In genomic region chr16:2208772-2209171, GRCh38 we compare ENCODE assay signal across 27 cellular contexts. TPM values are rescaled to one million over a fixed set of nuclear protein-coding genes. Genes with fewer than 3 reads are reported as not detected.
"Had no signal": no experiment of that assay in that cellular context is flagged by ENCODE, and none has a peak within 500 bp of the region (broad histone marks: within the 10 kb centered on the region; RNA-seq: fewer than 3 reads in every experiment).

No MANE protein-coding gene starts in this region.

- FAIRE-seq: frontal cortex, keratinocyte had no signal

- DNase-seq: dorsolateral prefrontal cortex; effector CD4-positive, alpha-beta T cell; mesenchymal stem cell; mucosa of descending colon; naive B cell; stimulated activated CD4-positive, alpha-beta T cell treated with anti-CD3 and anti-CD28 coated beads, Interleukin-12 subunit alpha, Interleukin-12 subunit beta, amount 100 ng/mL, for 4 hours; stimulated activated CD4-positive, alpha-beta T cell treated with anti-CD3 and anti-CD28 coated beads, Interleukin-1b, Interleukin-23, amount 100 ng/mL, for 48 hours; stimulated activated CD4-positive, alpha-beta T cell treated with anti-CD3 and anti-CD28 coated beads, Interleukin-4, amount 100 ng/mL, for 1 hour; stimulated activated CD8-positive, alpha-beta memory T cell treated with anti-CD3 and anti-CD28 coated beads, Interleukin-4, amount 100 ng/mL, for 48 hours; stimulated activated naive CD4-positive, alpha-beta T cell; stimulated activated naive CD8-positive, alpha-beta T cell treated with anti-CD3 and anti-CD28 coated beads, Interleukin-15, amount 100 ng/mL, for 72 hours; transverse colon; upper lobe of right lung; uterus had no signal

- ATAC-seq: left lobe of liver; mucosa of descending colon; natural killer cell treated with Interleukin-12 subunit alpha and Interleukin-12 subunit beta and Interleukin-15 and Interleukin-18, amount 100 ng/mL, for 72 hours; right lobe of liver; stimulated activated naive CD8-positive, alpha-beta T cell treated with anti-CD3 and anti-CD28 coated beads, Interleukin-15, amount 100 ng/mL, for 72 hours; upper lobe of right lung had no signal

- H3K27me3 ChIP-seq: dorsolateral prefrontal cortex, neutrophil, right lobe of liver, suprapubic skin, transverse colon, upper lobe of right lung, uterus had no signal

- H2AFZ ChIP-seq: parathyroid adenoma had no signal

- H3K4me3 ChIP-seq: lung, mucosa of descending colon, right lobe of liver, smooth muscle cell, suprapubic skin, transverse colon, upper lobe of right lung, uterus had no signal

- H3K79me2 ChIP-seq: parathyroid adenoma had no signal

- H3K27ac ChIP-seq: neutrophil, parathyroid adenoma, right lobe of liver, suprapubic skin, transverse colon, upper lobe of right lung, uterus had no signal

- H3K27me3 Mint-ChIP-seq: naive B cell; natural killer cell treated with Interleukin-12 subunit alpha and Interleukin-12 subunit beta and Interleukin-15 and Interleukin-18, amount 100 ng/mL, for 72 hours; progenitor cell of endocrine pancreas; stimulated activated naive CD8-positive, alpha-beta T cell treated with anti-CD3 and anti-CD28 coated beads, Interleukin-15, amount 100 ng/mL, for 72 hours had no signal

- H3K4me2 ChIP-seq: smooth muscle cell had no signal

- H3K36me3 ChIP-seq: uterus had no signal

- H3K4me3 Mint-ChIP-seq: mesothelial cell of epicardium; natural killer cell treated with Interleukin-12 subunit alpha and Interleukin-12 subunit beta and Interleukin-15 and Interleukin-18, amount 100 ng/mL, for 72 hours had no signal

- H3K9ac ChIP-seq: parathyroid adenoma had no signal

- H3K9me3 ChIP-seq: mucosa of descending colon, neutrophil, right lobe of liver, suprapubic skin, transverse colon, upper lobe of right lung, uterus had no signal

- H3K27ac Mint-ChIP-seq: mesothelial cell of epicardium, naive B cell, progenitor cell of endocrine pancreas had no signal

- H3K9me3 Mint-ChIP-seq: mesothelial cell of epicardium; naive B cell; natural killer cell treated with Interleukin-12 subunit alpha and Interleukin-12 subunit beta and Interleukin-15 and Interleukin-18, amount 100 ng/mL, for 72 hours; neural crest cell; stimulated activated naive CD8-positive, alpha-beta T cell treated with anti-CD3 and anti-CD28 coated beads, Interleukin-15, amount 100 ng/mL, for 72 hours had no signal

RNA-seq across cellular contexts. Expression of gene CASKIN1, which starts 12.4 kb away (rescaled TPM):
- total RNA-seq: right lobe of liver had no signal
